8 cellular contexts compared by ENCODE assay signal in genomic region chr3:195441476-195441970, GRCh38. TPM values are rescaled to one million over a fixed set of nuclear protein-coding genes. Genes with fewer than 3 reads are reported as not detected.
DNase-seq lines count a peak whose midpoint lies in the region; ATAC-seq and TF ChIP-seq lines count a peak whose summit lies in the region.

No MANE protein-coding gene starts in this region.

- intact Hi-C loops in activated CD4-positive, alpha-beta T cell treated with anti-CD3 and anti-CD28 coated beads, Interleukin-2, amount 10 ng/mL, durations not matched to agents 24 days and 14 days (cut with micrococcal nuclease), result loop anchor here (5.0 to 10.0 kb wide), 4 partner anchors 677 to 991 kb away; partner anchors contain the start of genes FAM43A, LSG1 and UBXN7
- intact Hi-C loops in esophagus squamous epithelium (cut with DNase I) (no loop called here), ovary (cut with DNase I) (loop anchor here in 1 of 4 donors (10.0 kb wide), 1 partner anchor 83 kb away; no protein-coding TSS in a partner anchor)

- peak; percentile 56 for DNase-seq in activated CD4-positive, alpha-beta T cell treated with anti-CD3 and anti-CD28 coated beads, Interleukin-2, amount 10 ng/mL, durations not matched to agents 24 days and 14 days
- DNase-seq in activated CD4-positive, alpha-beta T cell treated with anti-CD3 and anti-CD28 coated beads for 1 hour, result no peak
- peak; percentile 20 for DNase-seq in SK-MEL-5 (ENCODE audit: low read depth, low spot score)
- DNase-seq in esophagus squamous epithelium (lab: John Stamatoyannopoulos, UW), result no peak
- no peak for DNase-seq in ovary
- DNase-seq in NCI-H1048 (lab: John Stamatoyannopoulos, UW), result no peak
- no peak for DNase-seq in GM10266 (ENCODE audit: extremely low spot score)

- H3K36me3 Mint-ChIP-seq in activated CD4-positive, alpha-beta T cell treated with anti-CD3 and anti-CD28 coated beads, Interleukin-2, amount 10 ng/mL, durations not matched to agents 24 days and 14 days (ENCODE audit: low read depth), result no peaks in the 10 kb centered on the region

- TF ChIP-seq CTCF in esophagus squamous epithelium (IDR thresholded peaks at IDR 0.05), result no peak
- no peak for TF ChIP-seq CTCF in ovary (IDR thresholded peaks at IDR 0.05)
- no peak for TF ChIP-seq CTCF in GM10266 (IDR thresholded peaks at IDR 0.05; ENCODE audit: control insufficient read depth, insufficient read depth, low read depth, missing control alignments)

- H3K36me3 ChIP-seq in esophagus squamous epithelium (no peaks in the 10 kb centered on the region), ovary (no peaks in the 10 kb centered on the region)

- 5 to 7% methylated on average over 11 to 12 of the region's 12 CpGs for WGBS in esophagus squamous epithelium, 2 donors
- 2 to 8% (median 3%) methylated on average over 12 of the region's 12 CpGs for WGBS in ovary, 3 donors

- H3K27me3 ChIP-seq in esophagus squamous epithelium (no peaks in the 10 kb centered on the region), ovary (no peaks in the 10 kb centered on the region)

- TF ChIP-seq EP300 in ovary (IDR thresholded peaks at IDR 0.05), result no peak

- TF ChIP-seq POLR2A in esophagus squamous epithelium (IDR thresholded peaks at IDR 0.05) (no peak), ovary (IDR thresholded peaks at IDR 0.05) (no peak)

- no peaks in the 10 kb centered on the region for H3K27me3 Mint-ChIP-seq in activated CD4-positive, alpha-beta T cell treated with anti-CD3 and anti-CD28 coated beads, Interleukin-2, amount 10 ng/mL, durations not matched to agents 24 days and 14 days

- H3K4me3 ChIP-seq in esophagus squamous epithelium (peak overlapping the region; percentile 93 to 100 (median 94)), ovary (peak overlapping the region; percentile 99)

- H3K4me1 ChIP-seq in esophagus squamous epithelium, result peaks cover 6 to 48% (median 22%) of the 10 kb centered on the region in 3 donors
- peaks cover 5% of the 10 kb centered on the region for H3K4me1 ChIP-seq in ovary (ENCODE audit: insufficient read depth)

- ATAC-seq in GM21786 (IDR thresholded peaks at IDR 0.05; ENCODE audit: unreplicated experiment), result no peak

- peak overlapping the region; percentile 97 for H3K4me3 Mint-ChIP-seq in activated CD4-positive, alpha-beta T cell treated with anti-CD3 and anti-CD28 coated beads, Interleukin-2, amount 10 ng/mL, durations not matched to agents 24 days and 14 days

- H3K4me1 Mint-ChIP-seq in activated CD4-positive, alpha-beta T cell treated with anti-CD3 and anti-CD28 coated beads, Interleukin-2, amount 10 ng/mL, durations not matched to agents 24 days and 14 days, result peaks cover 40% of the 10 kb centered on the region

- H3K9me3 Mint-ChIP-seq in activated CD4-positive, alpha-beta T cell treated with anti-CD3 and anti-CD28 coated beads, Interleukin-2, amount 10 ng/mL, durations not matched to agents 24 days and 14 days, result no peaks in the 10 kb centered on the region

- peak overlapping the region; percentile 96 to 99 (median 98) for H3K27ac ChIP-seq in esophagus squamous epithelium
- H3K27ac ChIP-seq in ovary, result peak overlapping the region; percentile 79 to 89

- peak overlapping the region; percentile 91 for H3K27ac Mint-ChIP-seq in activated CD4-positive, alpha-beta T cell treated with anti-CD3 and anti-CD28 coated beads, Interleukin-2, amount 10 ng/mL, durations not matched to agents 24 days and 14 days

- in situ Hi-C loops in SK-MEL-5 (cut with HindIII; ENCODE audit: low pct_unique_long_range_greater_than_20kb, low sequenced_read_pairs), result loop anchor here (25.0 kb wide), 1 partner anchor 129 kb away; no protein-coding TSS in a partner anchor

- H3K9me3 ChIP-seq in esophagus squamous epithelium (no peaks in the 10 kb centered on the region), ovary (no peaks in the 10 kb centered on the region)

RNA-seq across cellular contexts. Expression of gene ACAP2, which starts 1.3 kb away (rescaled TPM):
- total RNA-seq in activated CD4-positive, alpha-beta T cell treated with anti-CD3 and anti-CD28 coated beads, Interleukin-2, amount 10 ng/mL, durations not matched to agents 24 days and 14 days, result 39.1 and 40.0 TPM in 2 replicates
- 71.4 and 84.7 TPM in 2 replicates for total RNA-seq in SK-MEL-5 (2014; rRNA removed; shearing (Covaris generic))
- polyA plus RNA-seq in SK-MEL-5 (2015; cell fraction: cytosol; rRNA removed), result 33.9 and 49.5 TPM in 2 replicates
- polyA plus RNA-seq in SK-MEL-5 (2015; cell fraction: nucleus; rRNA removed), result 39.1 and 44.4 TPM in 2 replicates
- total RNA-seq in esophagus squamous epithelium (10 to 100 TPM; 46.7 to 71.5 (median 50.8) TPM), ovary (10 to 100 TPM; 42.4 to 66.8 (median 53.5) TPM)
- 10 to 100 TPM; 15.1 to 21.1 TPM for polyA plus RNA-seq in ovary

Comparison
In these comparisons a context has a peak if more than half of its experiments do, and no peak if none do; other contexts are left out.
1. DNase-seq: peak in activated CD4-positive, alpha-beta T cell treated with anti-CD3 and anti-CD28 coated beads, Interleukin-2, amount 10 ng/mL, durations not matched to agents 24 days and 14 days (single experiment) and SK-MEL-5 (single experiment); none in activated CD4-positive, alpha-beta T cell treated with anti-CD3 and anti-CD28 coated beads for 1 hour (single experiment), esophagus squamous epithelium (single experiment), ovary (0 of 5), NCI-H1048 (single experiment) and GM10266 (single experiment).